In the genomic region with DNA sequence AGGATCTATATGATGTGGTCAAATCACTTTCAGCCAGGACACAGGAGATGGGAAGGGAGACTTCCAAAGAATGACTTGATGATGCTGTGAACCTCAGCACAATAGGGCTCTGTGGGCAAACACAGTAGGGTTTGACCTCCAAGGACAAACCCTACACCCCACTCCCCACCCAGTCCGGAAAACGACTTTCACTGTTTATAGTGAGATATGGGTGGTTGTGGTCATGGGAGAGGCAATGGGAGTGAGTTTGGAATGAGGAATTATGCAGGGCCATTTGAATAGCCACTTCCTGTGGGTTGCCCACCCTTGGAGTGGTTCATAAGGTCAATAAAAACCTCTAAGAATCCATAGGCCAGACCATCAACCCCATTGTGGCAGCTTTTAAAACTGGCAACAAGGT, we compare ENCODE assay signal across 22 cellular contexts. TPM values are rescaled to one million over a fixed set of nuclear protein-coding genes. Genes with fewer than 3 reads are reported as not detected.
DNase-seq lines count a peak whose midpoint lies in the region; ATAC-seq and TF ChIP-seq lines count a peak whose summit lies in the region.
"Had no signal": no experiment of that assay in that cellular context is flagged by ENCODE, and none has a peak within 500 bp of the region (broad histone marks: within the 10 kb centered on the region; RNA-seq: fewer than 3 reads in every experiment).

No MANE protein-coding gene starts in this region.

- H3K9me3 Mint-ChIP-seq in activated T-cell treated with anti-CD3 and anti-CD28 coated beads, Interleukin-2, amount 50 U/mL, for 72 hours: no peaks in the 10 kb centered on the region
- no peaks in the 10 kb centered on the region for H3K9me3 Mint-ChIP-seq in stimulated activated naive B cell treated with anti-CD40 and anti-IgM and Interleukin-4, amounts not matched to agents 10 μg/mL and 1 μg/mL and 100 μg/mL, for 72 hours

- H3K4me3 ChIP-seq in dorsolateral prefrontal cortex (no peak overlapping the region), stomach (no peak overlapping the region)
- H3K4me3 ChIP-seq: esophagus squamous epithelium, left ventricle myocardium inferior, spleen, testis had no signal

- H3K9me3 ChIP-seq in T-helper 17 cell (ENCODE audit: control insufficient read depth, low read length, poor library complexity, severe bottlenecking): no peaks in the 10 kb centered on the region
- no peaks in the 10 kb centered on the region for H3K9me3 ChIP-seq in stomach
- H3K9me3 ChIP-seq: esophagus squamous epithelium, left ventricle myocardium inferior, neutrophil, SK-N-SH, spleen, testis had no signal

- DNase-seq in activated T-cell treated with anti-CD3 and anti-CD28 coated beads, Interleukin-2, amount 50 U/mL, for 72 hours: no peak
- no peak for DNase-seq in activated T-cell treated with anti-CD3 and anti-CD28 coated beads for 4 hours
- no peak for DNase-seq in T-helper 17 cell
- no peak for DNase-seq in dorsolateral prefrontal cortex
- DNase-seq in stomach: no peak
- DNase-seq in SKM-1 treated with dmso at 0.1 percent for 144 hours (lab: John Stamatoyannopoulos, UW; ENCODE audit: unreplicated experiment): no peak
- no peak for DNase-seq in stimulated activated naive B cell treated with anti-CD40 and anti-IgM and Interleukin-4, amounts not matched to agents 10 μg/mL and 1 μg/mL and 100 μg/mL, for 72 hours
- DNase-seq: ACHN, amniotic stem cell, C1 segment of cervical spinal cord, DMS79, esophagus squamous epithelium, left ventricle myocardium inferior, NCI-H1092, NCI-H2081, NCI-H510A, SK-N-SH, spleen, testis had no signal

- H3K27me3 ChIP-seq in dorsolateral prefrontal cortex: no peaks in the 10 kb centered on the region
- no peaks in the 10 kb centered on the region for H3K27me3 ChIP-seq in stomach
- H3K27me3 ChIP-seq: spleen, testis had no signal

- no peak for TF ChIP-seq POLR2A in stomach (IDR thresholded peaks at IDR 0.05)

- no peak for TF ChIP-seq EP300 in stomach (IDR thresholded peaks at IDR 0.05)

- intact Hi-C loops in dorsolateral prefrontal cortex (cut with DNase I) (loop anchor here in 1 of 2 donors (5.0 kb wide), 1 partner anchor 71 kb away; no protein-coding TSS in a partner anchor), stomach (cut with DNase I; ENCODE audit: low total_unique reads) (no loop called here)

- peaks cover 43% of the 10 kb centered on the region for H3K4me1 Mint-ChIP-seq in activated T-cell treated with anti-CD3 and anti-CD28 coated beads, Interleukin-2, amount 50 U/mL, for 72 hours (ENCODE audit: low read depth)
- peaks cover 46% of the 10 kb centered on the region for H3K4me1 Mint-ChIP-seq in T-helper 17 cell
- H3K4me1 Mint-ChIP-seq in stimulated activated naive B cell treated with anti-CD40 and anti-IgM and Interleukin-4, amounts not matched to agents 10 μg/mL and 1 μg/mL and 100 μg/mL, for 72 hours: peaks cover 18 to 21% of the 10 kb centered on the region in 2 donors

- TF ChIP-seq CTCF in dorsolateral prefrontal cortex (IDR thresholded peaks at IDR 0.05 in 54 of 56, conservative IDR thresholded peaks at IDR 0.05 in 2 of 56; ENCODE audit: low read depth in 1 of 56, partially characterized antibody in 56 of 56) (no peak), stomach (IDR thresholded peaks at IDR 0.05) (no peak)

- H3K27ac ChIP-seq in dorsolateral prefrontal cortex (peak overlapping the region in 48 of 59 donors; percentile 4 to 100 (median 98)), stomach (peak overlapping the region in 4 of 5 donors; percentile 9 to 99 (median 24))
- H3K27ac ChIP-seq: KMS-11, neutrophil, testis had no signal

- WGBS in stomach, 5 donors: 53 to 76% (median 70%) methylated on average over 2 of the region's 2 CpGs

- ATAC-seq in activated T-cell treated with anti-CD3 and anti-CD28 coated beads, Interleukin-2, amount 50 U/mL, for 72 hours (replicated peaks in 1 of 2): no peak
- ATAC-seq in T-helper 17 cell: no peak
- no peak for ATAC-seq in stimulated activated naive B cell treated with anti-CD40 and anti-IgM and Interleukin-4, amounts not matched to agents 10 μg/mL and 1 μg/mL and 100 μg/mL, for 72 hours (replicated peaks)
- no peak for ATAC-seq in HG03280 (IDR thresholded peaks at IDR 0.05; ENCODE audit: unreplicated experiment)

- no peaks in the 10 kb centered on the region for H3K27me3 Mint-ChIP-seq in activated T-cell treated with anti-CD3 and anti-CD28 coated beads, Interleukin-2, amount 50 U/mL, for 72 hours (ENCODE audit: low read depth)
- H3K27me3 Mint-ChIP-seq in T-helper 17 cell: no peaks in the 10 kb centered on the region
- no peaks in the 10 kb centered on the region for H3K27me3 Mint-ChIP-seq in stimulated activated naive B cell treated with anti-CD40 and anti-IgM and Interleukin-4, amounts not matched to agents 10 μg/mL and 1 μg/mL and 100 μg/mL, for 72 hours

- H3K4me1 ChIP-seq in stomach: peaks cover 12 to 39% (median 22%) of the 10 kb centered on the region in 4 donors

- peaks cover 4 to 6% of the 10 kb centered on the region in 2 donors for H3K36me3 Mint-ChIP-seq in activated T-cell treated with anti-CD3 and anti-CD28 coated beads, Interleukin-2, amount 50 U/mL, for 72 hours (ENCODE audit: insufficient read depth in 2 of 2)
- no peaks in the 10 kb centered on the region for H3K36me3 Mint-ChIP-seq in T-helper 17 cell (ENCODE audit: low read depth)
- peaks cover 6% of the 10 kb centered on the region in 2 donors for H3K36me3 Mint-ChIP-seq in stimulated activated naive B cell treated with anti-CD40 and anti-IgM and Interleukin-4, amounts not matched to agents 10 μg/mL and 1 μg/mL and 100 μg/mL, for 72 hours

- no peaks in the 10 kb centered on the region for H3K36me3 ChIP-seq in stomach
- H3K36me3 ChIP-seq: esophagus squamous epithelium, left ventricle myocardium inferior, neutrophil, spleen had no signal

- H3K4me3 Mint-ChIP-seq in activated T-cell treated with anti-CD3 and anti-CD28 coated beads, Interleukin-2, amount 50 U/mL, for 72 hours: peak overlapping the region in 1 of 2 donors; percentile 23
- H3K4me3 Mint-ChIP-seq in T-helper 17 cell: no peak overlapping the region
- no peak overlapping the region for H3K4me3 Mint-ChIP-seq in stimulated activated naive B cell treated with anti-CD40 and anti-IgM and Interleukin-4, amounts not matched to agents 10 μg/mL and 1 μg/mL and 100 μg/mL, for 72 hours

- peak overlapping the region; percentile 55 for H3K27ac Mint-ChIP-seq in activated T-cell treated with anti-CD3 and anti-CD28 coated beads, Interleukin-2, amount 50 U/mL, for 72 hours
- peak overlapping the region; percentile 95 for H3K27ac Mint-ChIP-seq in T-helper 17 cell
- no peak overlapping the region for H3K27ac Mint-ChIP-seq in stimulated activated naive B cell treated with anti-CD40 and anti-IgM and Interleukin-4, amounts not matched to agents 10 μg/mL and 1 μg/mL and 100 μg/mL, for 72 hours

RNA-seq across cellular contexts. Expression of gene PRNP, which starts 3.0 kb away (rescaled TPM):
- 10 to 100 TPM; 69.3 to 97.3 TPM for total RNA-seq in activated T-cell treated with anti-CD3 and anti-CD28 coated beads, Interleukin-2, amount 50 U/mL, for 72 hours
- 10 to 100 TPM; 86.0 to 96.1 TPM for total RNA-seq in T-helper 17 cell
- 100 to 1,000 TPM; 270 to 661 (median 486) TPM for total RNA-seq in dorsolateral prefrontal cortex
- 100 to 1,000 TPM in 2 of 5 donors, 10 to 100 TPM in 3; 11.0 to 180 (median 85.8) TPM for total RNA-seq in stomach
- 10 to 100 TPM; 20.3 to 52.8 (median 21.0) TPM for polyA plus RNA-seq in stomach

RNA-seq across cellular contexts. Expression of gene PRND, which starts 38.4 kb away (rescaled TPM):
- total RNA-seq in activated T-cell treated with anti-CD3 and anti-CD28 coated beads, Interleukin-2, amount 50 U/mL, for 72 hours: not detected
- not detected for total RNA-seq in T-helper 17 cell
- total RNA-seq in dorsolateral prefrontal cortex: under 1 TPM in 50 of 120 experiments, not detected in 70; 0.07 to 0.42 (median 0.16) TPM
- total RNA-seq in stomach: 1 to 10 TPM in 1 of 5 donors, not detected in 4; 1.1 TPM
- polyA plus RNA-seq in stomach: under 1 TPM in 1 of 3 donors, not detected in 2; 0.03 TPM
- total RNA-seq: esophagus squamous epithelium, left ventricle myocardium inferior, spleen had no signal
- polyA plus RNA-seq: SK-N-SH had no signal
